ENCODE assay signal across 20 cellular contexts in the genomic region with DNA sequence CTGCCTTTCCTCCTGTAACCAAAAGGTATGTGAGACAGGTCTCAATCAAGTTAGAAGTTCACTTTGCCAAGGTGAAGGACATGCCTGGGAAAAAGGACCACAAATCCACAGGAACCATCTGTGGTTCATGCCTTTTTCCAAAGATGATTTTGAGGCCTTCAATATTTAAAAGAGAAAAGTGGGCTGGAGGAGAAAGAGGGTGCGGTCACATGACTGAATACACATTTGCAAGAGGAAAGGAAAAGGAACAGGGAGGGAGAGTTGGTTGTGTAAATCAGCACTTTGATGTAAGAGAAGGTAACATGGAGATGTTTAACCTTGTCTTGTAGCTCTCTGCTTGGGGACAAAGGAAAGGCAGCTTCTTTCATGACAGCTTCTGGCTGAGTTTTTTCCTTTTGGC. TPM values are rescaled to one million over a fixed set of nuclear protein-coding genes. Genes with fewer than 3 reads are reported as not detected.
"Had no signal": no experiment of that assay in that cellular context is flagged by ENCODE, and none has a peak within 500 bp of the region (broad histone marks: within the 10 kb centered on the region; RNA-seq: fewer than 3 reads in every experiment).

No MANE protein-coding gene starts in this region.

- H3K27ac Mint-ChIP-seq: activated T-helper 17 cell treated with anti-CD3 and anti-CD28 coated beads, Interleukin-2, amount 50 U/mL, for 72 hours; stimulated activated naive CD8-positive, alpha-beta T cell treated with anti-CD3 and anti-CD28 coated beads, Interleukin-15, Interleukin-2, amounts not matched to agents 100 ng/mL and 50 ng/mL, for 24 hours had no signal

- DNase-seq: activated CD4-positive, alpha-beta T cell treated with anti-CD3 and anti-CD28 coated beads, Interleukin-2, amount 50 U/mL, for 4 hours; activated naive CD4-positive, alpha-beta T cell; activated T-cell treated with anti-CD3 and anti-CD28 coated beads, Interleukin-2, amount 50 U/mL, for 1 hour; aorta; cortex of kidney; gastrocnemius medialis; left lung; uterus; WERI-Rb-1 had no signal

- ATAC-seq: activated T-helper 17 cell treated with anti-CD3 and anti-CD28 coated beads, Interleukin-2, amount 50 U/mL, for 72 hours; gastrocnemius medialis; left lung had no signal

- H3K9me3 Mint-ChIP-seq: activated T-helper 17 cell treated with anti-CD3 and anti-CD28 coated beads, Interleukin-2, amount 50 U/mL, for 72 hours; stimulated activated naive CD8-positive, alpha-beta T cell treated with anti-CD3 and anti-CD28 coated beads, Interleukin-15, Interleukin-2, amounts not matched to agents 100 ng/mL and 50 ng/mL, for 24 hours had no signal

- H3K4me3 Mint-ChIP-seq: activated T-helper 17 cell treated with anti-CD3 and anti-CD28 coated beads, Interleukin-2, amount 50 U/mL, for 72 hours; stimulated activated naive CD8-positive, alpha-beta T cell treated with anti-CD3 and anti-CD28 coated beads, Interleukin-15, Interleukin-2, amounts not matched to agents 100 ng/mL and 50 ng/mL, for 24 hours had no signal

- H3K4me1 Mint-ChIP-seq: activated T-helper 17 cell treated with anti-CD3 and anti-CD28 coated beads, Interleukin-2, amount 50 U/mL, for 72 hours had no signal

RNA-seq across cellular contexts. Expression of gene MOV10L1, which starts 21.2 kb away (rescaled TPM):
- total RNA-seq: activated T-helper 17 cell treated with anti-CD3 and anti-CD28 coated beads, Interleukin-2, amount 50 U/mL, for 72 hours; T-helper 2 cell treated with Interferon-gamma antibody and Interleukin-4, amounts not matched to agents 100 ng/mL and 5 ng/mL, for 36 hours had no signal

RNA-seq across cellular contexts. Expression of gene MLC1, which starts 25.8 kb away (rescaled TPM):
- total RNA-seq: esophagus mucosa, kidney epithelial cell, lung microvascular endothelial cell, myocyte, tibial nerve had no signal

RNA-seq across cellular contexts. Expression of gene TTLL8, which starts 53.0 kb away (rescaled TPM):
- total RNA-seq: activated T-helper 17 cell treated with anti-CD3 and anti-CD28 coated beads, Interleukin-2, amount 50 U/mL, for 72 hours; aorta; esophagus mucosa; gastrocnemius medialis; kidney epithelial cell; left lung; lung microvascular endothelial cell; myocyte; osteoblast; right atrium auricular region; skeletal muscle tissue; T-helper 2 cell treated with Interferon-gamma antibody and Interleukin-4, amounts not matched to agents 100 ng/mL and 5 ng/mL, for 36 hours; tibial nerve; uterus had no signal

RNA-seq across cellular contexts. Expression of gene PANX2, which starts 59.5 kb away (rescaled TPM):
- total RNA-seq: skeletal muscle tissue had no signal
